8 cellular contexts compared by ENCODE assay signal in the genomic region with DNA sequence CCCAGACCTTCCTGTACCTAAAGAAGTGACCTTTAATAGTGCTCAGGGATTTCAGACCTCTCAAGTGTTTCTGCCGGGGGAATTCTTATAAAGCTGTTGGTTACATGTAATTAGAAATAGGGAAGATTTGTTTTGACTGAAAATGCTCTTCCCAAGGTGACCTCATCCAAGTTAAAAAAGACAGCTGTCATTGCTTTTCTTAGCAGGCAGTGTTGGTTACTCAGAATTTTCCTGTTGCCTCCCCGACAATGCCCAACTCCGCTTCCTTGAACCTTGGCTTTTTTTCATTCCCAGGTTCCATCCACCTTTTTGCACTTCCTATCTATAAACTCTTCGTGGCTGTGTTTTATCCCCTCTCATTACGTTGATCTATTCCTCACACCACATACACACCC. TPM values are rescaled to one million over a fixed set of nuclear protein-coding genes. Genes with fewer than 3 reads are reported as not detected.
DNase-seq lines count a peak whose midpoint lies in the region; ATAC-seq and TF ChIP-seq lines count a peak whose summit lies in the region.

No MANE protein-coding gene starts in this region.

- H3K9me3 ChIP-seq in cardiac muscle cell (ENCODE audit: low read depth), result no peaks in the 10 kb centered on the region
- H3K9me3 ChIP-seq in ascending aorta, result no peaks in the 10 kb centered on the region
- no peaks in the 10 kb centered on the region for H3K9me3 ChIP-seq in right lobe of liver
- H3K9me3 ChIP-seq in upper lobe of right lung, result no peaks in the 10 kb centered on the region

- intact Hi-C loops in cardiac septum (cut with DNase I), result loop anchor here (1.0 to 5.0 kb wide), 3 partner anchors 24 to 261 kb away; no protein-coding TSS in a partner anchor
- intact Hi-C loops in ascending aorta (cut with DNase I), result loop anchor here (5.0 to 10.0 kb wide), 2 partner anchors 111 to 982 kb away; no protein-coding TSS in a partner anchor
- intact Hi-C loops in right lobe of liver (cut with DNase I), result no loop called here
- intact Hi-C loops in upper lobe of right lung (cut with DNase I), result no loop called here

- H3K4me3 ChIP-seq in cardiac muscle cell (peak overlapping the region; percentile 63), ascending aorta (peak overlapping the region; percentile 76 to 82), right lobe of liver (peak overlapping the region; percentile 68 to 79 (median 75)), upper lobe of right lung (peak overlapping the region; percentile 73)

- peaks cover 11% of the 10 kb centered on the region for H3K4me1 ChIP-seq in cardiac muscle cell (ENCODE audit: low read depth)
- H3K4me1 ChIP-seq in ascending aorta, result peaks cover 0 to 11% of the 10 kb centered on the region in 2 donors
- H3K4me1 ChIP-seq in right lobe of liver, result peaks cover 0 to 28% (median 5%) of the 10 kb centered on the region in 4 donors
- H3K4me1 ChIP-seq in upper lobe of right lung, result peaks cover 13% of the 10 kb centered on the region

- TF ChIP-seq CTCF in cardiac muscle cell (IDR thresholded peaks at IDR 0.05; ENCODE audit: low read depth, low read length) (no peak), ascending aorta (IDR thresholded peaks at IDR 0.05) (no peak), right lobe of liver (IDR thresholded peaks at IDR 0.05) (no peak), upper lobe of right lung (IDR thresholded peaks at IDR 0.05) (no peak)

- H3K27me3 ChIP-seq in cardiac muscle cell (no peaks in the 10 kb centered on the region), ascending aorta (no peaks in the 10 kb centered on the region), right lobe of liver (no peaks in the 10 kb centered on the region), upper lobe of right lung (no peaks in the 10 kb centered on the region)

- H3K36me3 ChIP-seq in cardiac muscle cell, result peaks cover 6% of the 10 kb centered on the region
- no peaks in the 10 kb centered on the region for H3K36me3 ChIP-seq in ascending aorta
- H3K36me3 ChIP-seq in right lobe of liver, result peaks cover 0 to under 1% (median 0%) of the 10 kb centered on the region in 4 donors
- H3K36me3 ChIP-seq in upper lobe of right lung, result no peaks in the 10 kb centered on the region

- TF ChIP-seq POLR2A in right lobe of liver (IDR thresholded peaks at IDR 0.05), result no peak

- DNase-seq in cardiac muscle cell (ENCODE audit: low read depth in 1 of 2, low spot score in 1 of 2) (no peak), cardiac septum (ENCODE audit: low spot score) (no peak), ascending aorta (ENCODE audit: low spot score in 2 of 2) (no peak), right lobe of liver (no peak), upper lobe of right lung (no peak), LoVo (ENCODE audit: low spot score) (no peak)
- DNase-seq in activated effector memory CD4-positive, alpha-beta T cell treated with anti-CD3 and anti-CD28 coated beads, Interleukin-2, amount 50 U/mL, for 16 hours, result no peak

- peak overlapping the region; percentile 92 for H3K27ac ChIP-seq in cardiac muscle cell
- H3K27ac ChIP-seq in ascending aorta, result peak overlapping the region in 1 of 2 donors; percentile 80
- H3K27ac ChIP-seq in right lobe of liver, result peak overlapping the region; percentile 81 to 83 (median 82)
- peak overlapping the region; percentile 85 for H3K27ac ChIP-seq in upper lobe of right lung

- WGBS in right lobe of liver (ENCODE audit: insufficient coverage, low coverage, low lambda C conversion rate, missing lambda C conversion rate), result 28% methylated on average over 5 of the region's 5 CpGs

- ATAC-seq in right lobe of liver (no peak), upper lobe of right lung (no peak), HG02970 (IDR thresholded peaks at IDR 0.05; ENCODE audit: low FRiP score, unreplicated experiment) (no peak)

RNA-seq across cellular contexts. Expression of a gene that starts 0.8 kb away (rescaled TPM):
- 20.3 and 35.8 TPM in 2 replicates for total RNA-seq in cardiac muscle cell
- 39.2 and 43.6 TPM in 2 replicates for polyA plus RNA-seq in cardiac muscle cell
- 35.4 TPM for total RNA-seq in cardiac septum
- total RNA-seq in ascending aorta, result 1.1 TPM
- total RNA-seq in right lobe of liver, result 10 to 100 TPM; 10.9 to 21.4 (median 16.8) TPM
- 23.8 TPM for total RNA-seq in upper lobe of right lung

Comparison
In these comparisons a context has a peak if more than half of its experiments do, and no peak if none do; other contexts are left out.
1. intact Hi-C loops: an anchor here in cardiac septum (1.0 to 5.0 kb wide) and ascending aorta (5.0 to 10.0 kb wide); none called in right lobe of liver and upper lobe of right lung.